Comparison of ENCODE assay signal across 9 cellular contexts in genomic region chr14:56120091-56120632, GRCh38. TPM values are rescaled to one million over a fixed set of nuclear protein-coding genes. Genes with fewer than 3 reads are reported as not detected.
DNase-seq lines count a peak whose midpoint lies in the region; ATAC-seq lines count a peak whose summit lies in the region.
"Had no signal": no experiment of that assay in that cellular context is flagged by ENCODE, and none has a peak within 500 bp of the region (broad histone marks: within the 10 kb centered on the region; RNA-seq: fewer than 3 reads in every experiment).

No MANE protein-coding gene starts in this region.

- H3K4me1 ChIP-seq in ectodermal cell (ENCODE audit: control insufficient read depth, insufficient read depth, low read length) = peaks cover 8% of the 10 kb centered on the region

- DNase-seq in NCI-H1092 treated with DMSO at 0.1 percent for 48 hours (lab: John Stamatoyannopoulos, UW) (peak; percentile 62), NCI-H1092 (lab: John Stamatoyannopoulos, UW) (no peak), NCI-H524 (lab: John Stamatoyannopoulos, UW) (peak; percentile 90 to 93), naive B cell (peak; percentile 6), COR-L47 (lab: John Stamatoyannopoulos, UW) (no peak)

- peak overlapping the region; percentile 81 for H3K4me3 ChIP-seq in ectodermal cell (ENCODE audit: insufficient read depth, low read depth, low read length)

- WGBS in ectodermal cell, 2 experiments = 8 to 12% methylated on average over 13 of the region's 13 CpGs

- H3K9me3 Mint-ChIP-seq in naive B cell = no peaks in the 10 kb centered on the region

- peaks cover 38 to 63% (median 60%) of the 10 kb centered on the region in 3 donors for H3K4me1 Mint-ChIP-seq in naive B cell

- H3K36me3 Mint-ChIP-seq in naive B cell = no peaks in the 10 kb centered on the region

- H3K27me3 ChIP-seq in ectodermal cell (ENCODE audit: control insufficient read depth, insufficient read depth, low read length, poor library complexity, severe bottlenecking) = no peaks in the 10 kb centered on the region

- no peak overlapping the region for H3K27ac ChIP-seq in ectodermal cell (ENCODE audit: insufficient read depth, low read depth, low read length, poor library complexity, severe bottlenecking)
- H3K27ac ChIP-seq: 22Rv1 had no signal

- H3K4me3 Mint-ChIP-seq in naive B cell = peak overlapping the region; percentile 84 to 96 (median 94)

- H3K27me3 Mint-ChIP-seq in naive B cell = no peaks in the 10 kb centered on the region

- no peaks in the 10 kb centered on the region for H3K9me3 ChIP-seq in ectodermal cell (ENCODE audit: control insufficient read depth, low read length)

- H3K27ac Mint-ChIP-seq in naive B cell = peak overlapping the region in 5 of 6 donors; percentile 34 to 83 (median 62)

- ATAC-seq in naive B cell (ENCODE audit: low read depth in 2 of 2) = no peak
- no peak for ATAC-seq in HG03442 (IDR thresholded peaks at IDR 0.05; ENCODE audit: unreplicated experiment)
- no peak for ATAC-seq in GM21528 (IDR thresholded peaks at IDR 0.05; ENCODE audit: low FRiP score, unreplicated experiment)

- H3K36me3 ChIP-seq in ectodermal cell (ENCODE audit: control insufficient read depth, insufficient read depth, low read length) = no peaks in the 10 kb centered on the region

RNA-seq across cellular contexts. Expression of gene PELI2, which starts 2.0 kb away (rescaled TPM):
- 21.3 TPM for polyA plus RNA-seq in ectodermal cell (2013, experiment 1 of 4)
- polyA plus RNA-seq in ectodermal cell (2013, experiment 2 of 4) = 26.3 TPM
- polyA plus RNA-seq in ectodermal cell (2013, experiment 3 of 4) = 13.0 TPM
- polyA plus RNA-seq in ectodermal cell (2013, experiment 4 of 4) = 11.8 TPM
- polyA plus RNA-seq in naive B cell (ENCODE audit: low read depth in 6 of 6) = 1 to 10 TPM; 1.5 to 6.0 (median 3.4) TPM

Comparison
In these comparisons a context has a peak if more than half of its experiments do, and no peak if none do; other contexts are left out.
1. DNase-seq: peak in NCI-H1092 treated with DMSO at 0.1 percent for 48 hours (single experiment), NCI-H524 (2 of 2) and naive B cell (single experiment); none in NCI-H1092 (single experiment) and COR-L47 (single experiment).